ENCODE assay signal across 8 cellular contexts in genomic region chr15:92886229-92886628, GRCh38. TPM values are rescaled to one million over a fixed set of nuclear protein-coding genes. Genes with fewer than 3 reads are reported as not detected.
DNase-seq lines count a peak whose midpoint lies in the region; ATAC-seq, FAIRE-seq and TF ChIP-seq lines count a peak whose summit lies in the region.

No MANE protein-coding gene starts in this region.

- no peak for TF ChIP-seq CTCF in kidney (IDR thresholded peaks at IDR 0.05; ENCODE audit: borderline replicate concordance, extremely low read depth, insufficient read depth)
- TF ChIP-seq CTCF in tibial artery (IDR thresholded peaks at IDR 0.05), result no peak

- no peaks in the 10 kb centered on the region for H3K9me3 Mint-ChIP-seq in activated T-cell treated with anti-CD3 and anti-CD28 coated beads, Interleukin-2, amount 50 U/mL, for 4 hours

- no peak for DNase-seq in activated T-cell treated with anti-CD3 and anti-CD28 coated beads, Interleukin-2, amount 50 U/mL, for 4 hours
- DNase-seq in activated T-cell treated with anti-CD3 and anti-CD28 coated beads, Interleukin-2, amount 50 U/mL, for 48 hours, result no peak
- DNase-seq in adipocyte (ENCODE audit: low read depth) (no peak), kidney (no peak), tibial artery (no peak), GDM1 (lab: John Stamatoyannopoulos, UW) (no peak)
- no peak for DNase-seq in activated CD8-positive, alpha-beta memory T cell treated with anti-CD3 and anti-CD28 coated beads, Interleukin-2, amount 50 U/mL, for 4 hours

- H3K4me3 Mint-ChIP-seq in activated T-cell treated with anti-CD3 and anti-CD28 coated beads, Interleukin-2, amount 50 U/mL, for 4 hours, result peak overlapping the region; percentile 97

- H3K36me3 ChIP-seq in adipocyte (ENCODE audit: control insufficient read depth, insufficient read depth, low read length, severe bottlenecking), result peaks cover 51% of the 10 kb centered on the region
- peaks cover 6 to 7% of the 10 kb centered on the region in 2 donors for H3K36me3 ChIP-seq in kidney (ENCODE audit: control insufficient read depth in 1 of 2, insufficient read depth in 2 of 2, low read length in 2 of 2)
- peaks cover 29 to 38% (median 38%) of the 10 kb centered on the region in 3 donors for H3K36me3 ChIP-seq in tibial artery

- peaks cover 41% of the 10 kb centered on the region for H3K4me1 ChIP-seq in adipocyte (ENCODE audit: control insufficient read depth, insufficient read depth, low read length)
- H3K4me1 ChIP-seq in kidney (ENCODE audit: control insufficient read depth in 1 of 2, insufficient read depth in 1 of 2, low read depth in 1 of 2, low read length in 2 of 2), result peaks cover 6 to 7% of the 10 kb centered on the region in 2 donors
- peaks cover 0 to 61% (median 23%) of the 10 kb centered on the region in 4 donors for H3K4me1 ChIP-seq in tibial artery

- H3K9me3 ChIP-seq in adipocyte (ENCODE audit: control insufficient read depth, low read length) (no peaks in the 10 kb centered on the region), kidney (ENCODE audit: control insufficient read depth in 1 of 2, low read length in 2 of 2) (no peaks in the 10 kb centered on the region), tibial artery (no peaks in the 10 kb centered on the region)

- FAIRE-seq in kidney (lab: Jason Lieb, UNC), result no peak

- ATAC-seq in activated T-cell treated with anti-CD3 and anti-CD28 coated beads, Interleukin-2, amount 50 U/mL, for 4 hours, result no peak
- ATAC-seq in GM18498 (IDR thresholded peaks at IDR 0.05; ENCODE audit: unreplicated experiment), result no peak

- H3K4me1 Mint-ChIP-seq in activated T-cell treated with anti-CD3 and anti-CD28 coated beads, Interleukin-2, amount 50 U/mL, for 4 hours (ENCODE audit: low read depth), result peaks cover 50% of the 10 kb centered on the region

- H3K27me3 ChIP-seq in adipocyte (replicated peaks; ENCODE audit: control insufficient read depth, insufficient read depth, low read length), result no peaks in the 10 kb centered on the region
- no peaks in the 10 kb centered on the region for H3K27me3 ChIP-seq in tibial artery

- H3K9ac ChIP-seq in adipocyte (ENCODE audit: low read length) (peak overlapping the region; percentile 97), kidney (ENCODE audit: low read length in 2 of 2) (peak overlapping the region in 1 of 2 donors; percentile 61)

- H3K4me3 ChIP-seq in adipocyte (ENCODE audit: low read length) (peak overlapping the region; percentile 95), kidney (ENCODE audit: low read length in 2 of 2) (peak overlapping the region; percentile 78 to 83), tibial artery (peak overlapping the region; percentile 69 to 100)

- H3K27ac ChIP-seq in kidney (ENCODE audit: low read depth in 2 of 2, low read length in 2 of 2) (peak overlapping the region in 1 of 2 donors; percentile 99), tibial artery (peak overlapping the region; percentile 100)

- intact Hi-C loops in kidney (cut with DNase I), result no loop called here
- intact Hi-C loops in tibial artery (cut with DNase I; ENCODE audit: low total_unique reads), result no loop called here

- peaks cover 43% of the 10 kb centered on the region for H3K36me3 Mint-ChIP-seq in activated T-cell treated with anti-CD3 and anti-CD28 coated beads, Interleukin-2, amount 50 U/mL, for 4 hours (ENCODE audit: insufficient read depth)

- no peaks in the 10 kb centered on the region for H3K27me3 Mint-ChIP-seq in activated T-cell treated with anti-CD3 and anti-CD28 coated beads, Interleukin-2, amount 50 U/mL, for 4 hours (ENCODE audit: low read depth)

RNA-seq across cellular contexts. Expression of gene CHD2, which starts 13.9 kb away (rescaled TPM):
- total RNA-seq in activated T-cell treated with anti-CD3 and anti-CD28 coated beads, Interleukin-2, amount 50 U/mL, for 4 hours, result 10 to 100 TPM; 58.0 to 67.7 (median 59.7) TPM
- 137 TPM for total RNA-seq in kidney
- 22.5 TPM for polyA plus RNA-seq in kidney (ENCODE audit: insufficient read depth, low read depth, low replicate concordance)
